8 cellular contexts compared by ENCODE assay signal in the genomic region with DNA sequence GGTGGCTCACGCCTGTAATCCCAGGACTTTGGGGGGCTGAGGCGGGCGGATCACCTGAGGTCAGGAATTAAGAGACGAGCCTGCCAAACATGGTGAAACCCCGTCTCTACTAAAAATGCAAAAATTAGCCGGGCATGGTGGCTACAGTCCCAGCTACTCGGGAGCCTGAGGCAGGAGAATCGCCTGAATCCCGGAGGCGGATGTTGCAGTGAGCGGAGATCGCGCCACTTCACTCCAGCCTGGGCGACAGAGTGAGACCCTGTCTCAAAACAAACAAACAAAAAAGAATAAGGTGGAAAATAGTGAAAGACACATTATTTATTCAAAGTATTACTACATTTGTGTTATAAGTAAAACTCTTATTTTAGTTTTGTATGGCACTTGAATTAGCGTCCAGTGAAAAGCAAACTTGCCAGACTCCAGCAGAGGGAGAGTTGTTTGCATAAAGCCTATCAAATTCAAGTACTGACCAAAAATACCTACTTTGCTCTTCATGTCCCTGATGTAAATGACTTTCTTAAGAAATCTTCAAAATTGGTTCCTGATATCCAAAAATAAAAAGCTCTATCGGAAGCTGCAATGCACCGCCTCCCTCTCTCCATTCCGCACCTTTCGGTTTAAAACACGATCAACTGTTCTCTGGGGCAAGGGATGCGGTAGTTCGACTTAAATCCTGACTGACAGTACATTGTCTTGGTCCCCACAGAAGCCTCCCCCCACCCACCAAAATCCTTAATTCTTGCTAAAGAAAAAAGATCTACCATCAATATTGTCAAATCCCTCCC. TPM values are rescaled to one million over a fixed set of nuclear protein-coding genes. Genes with fewer than 3 reads are reported as not detected.
DNase-seq lines count a peak whose midpoint lies in the region; ATAC-seq and TF ChIP-seq lines count a peak whose summit lies in the region.

No MANE protein-coding gene starts in this region.

- TF ChIP-seq CTCF in heart left ventricle (IDR thresholded peaks at IDR 0.05) (peak in 2 of 12 donors; percentile 8 to 19), astrocyte of the spinal cord (IDR thresholded peaks at IDR 0.05; ENCODE audit: low read depth, low read length) (peak; percentile 15), right lobe of liver (IDR thresholded peaks at IDR 0.05) (peak in 1 of 4 donors; percentile 16), transverse colon (IDR thresholded peaks at IDR 0.05) (no peak)

- TF ChIP-seq POLR2A in heart left ventricle (IDR thresholded peaks at IDR 0.05): no peak
- TF ChIP-seq POLR2A in right lobe of liver (IDR thresholded peaks at IDR 0.05): no peak
- no peak for TF ChIP-seq POLR2A in transverse colon (IDR thresholded peaks at IDR 0.05)

- ATAC-seq in heart left ventricle: no peak
- ATAC-seq in Right ventricle myocardium superior (ENCODE audit: poor library complexity): no peak
- ATAC-seq in right lobe of liver: no peak
- ATAC-seq in HG03439 (IDR thresholded peaks at IDR 0.05; ENCODE audit: unreplicated experiment): no peak

- no peak for TF ChIP-seq EP300 in transverse colon (IDR thresholded peaks at IDR 0.05; ENCODE audit: low read depth)

- WGBS in heart left ventricle, 4 donors: 31 to 43% (median 41%) methylated on average over 22 of the region's 22 CpGs
- 14% methylated on average over 16 of the region's 22 CpGs for WGBS in right lobe of liver (ENCODE audit: insufficient coverage, low coverage, low lambda C conversion rate, missing lambda C conversion rate)
- WGBS in transverse colon (ENCODE audit: low coverage in 1 of 2), 2 donors: 46% methylated on average over 19 to 22 of the region's 22 CpGs

- peak overlapping the region; percentile 87 to 99 (median 94) for H3K27ac ChIP-seq in heart left ventricle
- peak overlapping the region; percentile 94 to 99 (median 96) for H3K27ac ChIP-seq in right lobe of liver
- H3K27ac ChIP-seq in transverse colon: peak overlapping the region; percentile 86 to 96 (median 96)

- H3K36me3 ChIP-seq in heart left ventricle: peaks cover 0 to 20% (median 11%) of the 10 kb centered on the region in 9 donors
- H3K36me3 ChIP-seq in right lobe of liver: peaks cover 0 to 9% (median 0%) of the 10 kb centered on the region in 4 donors
- no peaks in the 10 kb centered on the region for H3K36me3 ChIP-seq in transverse colon

- in situ Hi-C loops in astrocyte of the spinal cord (cut with HindIII; ENCODE audit: low sequenced_read_pairs): no loop called here
- in situ Hi-C loops in transverse colon (cut with MboI; ENCODE audit: low pct_ligation_motif_present in 1 of 4, low pct_unique_long_range_greater_than_20kb in 1 of 4, low sequenced_read_pairs in 3 of 4): loop anchor here in 3 of 4 donors (10.0 kb wide), 1 partner anchor 199 kb away; no protein-coding TSS in a partner anchor

- H3K9me3 ChIP-seq in heart left ventricle (no peaks in the 10 kb centered on the region), right lobe of liver (no peaks in the 10 kb centered on the region), transverse colon (no peaks in the 10 kb centered on the region)

- H3K27me3 ChIP-seq in heart left ventricle: no peaks in the 10 kb centered on the region
- no peaks in the 10 kb centered on the region for H3K27me3 ChIP-seq in right lobe of liver
- H3K27me3 ChIP-seq in transverse colon: no peaks in the 10 kb centered on the region

- H3K4me3 ChIP-seq in heart left ventricle (peak overlapping the region; percentile 64 to 98 (median 78)), astrocyte of the spinal cord (ENCODE audit: low read depth, low read length) (peak overlapping the region; percentile 99), right lobe of liver (peak overlapping the region; percentile 91 to 97 (median 93)), transverse colon (peak overlapping the region; percentile 65 to 83 (median 71))

- peaks cover 0 to 55% (median 31%) of the 10 kb centered on the region in 12 donors for H3K4me1 ChIP-seq in heart left ventricle
- peaks cover 0 to 44% (median 11%) of the 10 kb centered on the region in 4 donors for H3K4me1 ChIP-seq in right lobe of liver
- H3K4me1 ChIP-seq in transverse colon: peaks cover 12 to 48% (median 20%) of the 10 kb centered on the region in 4 donors

- intact Hi-C loops in heart left ventricle (cut with DNase I) (loop anchor here in 3 of 10 donors (5.0 to 10.0 kb wide), 2 partner anchors 79 to 82 kb away; a partner anchor contains a TSS), Right ventricle myocardium superior (cut with DNase I) (loop anchor here (5.0 kb wide), 1 partner anchor 82 kb away; a partner anchor contains a TSS), right lobe of liver (cut with DNase I) (loop anchor here in 1 of 2 donors (10.0 kb wide), 1 partner anchor 79 kb away; a partner anchor contains a TSS), transverse colon (cut with DNase I; ENCODE audit: low total_unique reads) (loop anchor here (10.0 kb wide), 2 partner anchors 189 to 219 kb away; a partner anchor contains a TSS)

- DNase-seq in heart left ventricle: no peak
- no peak for DNase-seq in Right ventricle myocardium superior
- peak; percentile 19 for DNase-seq in astrocyte of the spinal cord (ENCODE audit: low read depth, low spot score)
- no peak for DNase-seq in right lobe of liver
- no peak for DNase-seq in transverse colon
- DNase-seq in DMS79 treated with DMSO at 0.1 percent for 48 hours (lab: John Stamatoyannopoulos, UW): no peak
- DNase-seq in NCI-H2029 (lab: John Stamatoyannopoulos, UW): no peak

RNA-seq across cellular contexts. Expression of a gene that starts 1.2 kb away (rescaled TPM):
- total RNA-seq in heart left ventricle: 10 to 100 TPM; 25.8 to 49.3 (median 31.0) TPM
- 10 to 100 TPM; 11.9 to 19.4 TPM for polyA plus RNA-seq in heart left ventricle
- total RNA-seq in Right ventricle myocardium superior: 27.9 TPM
- 10 to 100 TPM; 20.9 to 31.9 (median 24.7) TPM for total RNA-seq in right lobe of liver
- total RNA-seq in transverse colon: 10 to 100 TPM; 47.4 to 96.5 (median 48.8) TPM
